ENCODE assay signal across 8 cellular contexts in genomic region chr6:111483736-111484654, GRCh38. TPM values are rescaled to one million over a fixed set of nuclear protein-coding genes. Genes with fewer than 3 reads are reported as not detected.
A peak's percentile ranks its signal among the peaks of the same experiment; 100 is the strongest.
DNase-seq lines count a peak whose midpoint lies in the region; ATAC-seq and TF ChIP-seq lines count a peak whose summit lies in the region.

No MANE protein-coding gene starts in this region.

- H3K27me3 Mint-ChIP-seq in WTC11 (ENCODE audit: low read depth), result peaks cover 32% of the 10 kb centered on the region

- peaks cover 8% of the 10 kb centered on the region for H3K9me3 Mint-ChIP-seq in WTC11

- POLR2A ChIA-PET in WTC11 (lab: Charles Lee), result interaction anchor here (0.6 to 1.6 kb wide), 5 partner anchors 30 to 177 kb away, joined by 3 to 7 read pairs (median 3); partner anchors contain the start of gene TRAF3IP2

- H3K27ac Mint-ChIP-seq in WTC11, result peak overlapping the region; percentile 99

- CTCF ChIA-PET in WTC11 (lab: Charles Lee), result interaction anchor here (0.8 to 1.6 kb wide), 6 partner anchors 103 to 225 kb away, joined by 3 to 7 read pairs (median 3); partner anchors contain the start of gene TRAF3IP2

- peaks cover 21% of the 10 kb centered on the region for H3K36me3 Mint-ChIP-seq in WTC11

- TF ChIP-seq CTCF in AG09309 (IDR thresholded peaks at IDR 0.05; ENCODE audit: control insufficient read depth, insufficient read depth, low read depth, low read length, missing control alignments) (no peak), WTC11 (IDR thresholded peaks at IDR 0.05) (no peak)

- H3K4me3 ChIP-seq in AG09309 (ENCODE audit: control insufficient read depth, low read depth, low read length), result peak overlapping the region; percentile 79

- H3K4me1 Mint-ChIP-seq in WTC11, result peaks cover 35% of the 10 kb centered on the region

- ATAC-seq in GM18873 (IDR thresholded peaks at IDR 0.05; ENCODE audit: low FRiP score, unreplicated experiment) (peak; percentile 34), HG03108 (IDR thresholded peaks at IDR 0.05; ENCODE audit: unreplicated experiment) (peak; percentile 45), WTC11 (peak; percentile 60)

- H3K4me3 Mint-ChIP-seq in WTC11, result peak overlapping the region; percentile 88

- DNase-seq in AG09309 (ENCODE audit: low read depth) (peak; percentile 92), NCI-H2171 treated with DMSO at 0.1 percent for 48 hours (lab: John Stamatoyannopoulos, UW) (peak; percentile 95), WTC11 (ENCODE audit: low spot score) (peak; percentile 79), cerebellum (ENCODE audit: low spot score) (peak; percentile 89), kidney glomerular epithelial cell (lab: John Stamatoyannopoulos, UW) (peak; percentile 86)
- DNase-seq in stimulated activated CD4-positive, alpha-beta T cell treated with anti-CD3 and anti-CD28 coated beads, Interleukin-15, amount 100 ng/mL, for 24 hours, result peak; percentile 91

TF ChIP-seq in WTC11, 78 proteins besides CTCF, POLR2A, EP300 and RAD21 (continues in another document):
- TF ChIP-seq NFYB (CRISPR knock-in tag; conservative IDR thresholded peaks at IDR 0.05; ENCODE audit: low read depth) (no peak), E2F1 (CRISPR knock-in tag; IDR thresholded peaks at IDR 0.05) (no peak), TEAD1 (CRISPR knock-in tag; IDR thresholded peaks at IDR 0.05) (peak; percentile 45), SMAD3 (CRISPR knock-in tag; IDR thresholded peaks at IDR 0.05; ENCODE audit: borderline replicate concordance) (no peak), CREB1 (CRISPR knock-in tag; IDR thresholded peaks at IDR 0.05) (no peak), PREB (CRISPR knock-in tag; IDR thresholded peaks at IDR 0.05; ENCODE audit: borderline replicate concordance) (no peak), ZNF263 (CRISPR knock-in tag; IDR thresholded peaks at IDR 0.05; ENCODE audit: low read depth) (peak; percentile 84; the same call in 1 of the 2 replicates), ZNF532 (CRISPR knock-in tag; IDR thresholded peaks at IDR 0.05; ENCODE audit: borderline replicate concordance) (no peak), IRF2 (CRISPR knock-in tag; IDR thresholded peaks at IDR 0.05; ENCODE audit: borderline replicate concordance, low read depth) (no peak), ZBTB21 (CRISPR knock-in tag; IDR thresholded peaks at IDR 0.05; ENCODE audit: borderline replicate concordance) (no peak), MAX (CRISPR knock-in tag; IDR thresholded peaks at IDR 0.05) (peak; percentile 42), STAT6 (CRISPR knock-in tag; conservative IDR thresholded peaks at IDR 0.05; ENCODE audit: low read depth) (no peak), NR1H2 (CRISPR knock-in tag; IDR thresholded peaks at IDR 0.05) (no peak), ZNF281 (CRISPR knock-in tag; IDR thresholded peaks at IDR 0.05) (no peak), JUN (CRISPR knock-in tag; IDR thresholded peaks at IDR 0.05) (no peak), NFE2L1 (CRISPR knock-in tag; IDR thresholded peaks at IDR 0.05) (0 out of 2 replicates have a peak, but pooled peaks have one; percentile 31), ZNF396 (CRISPR knock-in tag; IDR thresholded peaks at IDR 0.05; ENCODE audit: borderline replicate concordance) (no peak)

RNA-seq across cellular contexts. Expression of gene REV3L, which starts 1.0 kb away (rescaled TPM):
- total RNA-seq in WTC11 (2021) (5.0 to 5.7 TPM (median 5.2 TPM) in 3 replicates), cerebellum (95.2 TPM)

Comparison
In these comparisons a context has a peak if more than half of its experiments do, and no peak if none do; other contexts are left out.
1. Peak in every context shown above with its lines: DNase-seq, ATAC-seq and H3K4me3 ChIP-seq.
2. RNA of gene REV3L, which starts 1.0 kb away (total RNA-seq): 95.2 TPM in cerebellum (single experiment); 5.0 to 5.7 TPM in WTC11; every median in the first group is over 10 times any median in the second.